12 cellular contexts compared by ENCODE assay signal in the genomic region with DNA sequence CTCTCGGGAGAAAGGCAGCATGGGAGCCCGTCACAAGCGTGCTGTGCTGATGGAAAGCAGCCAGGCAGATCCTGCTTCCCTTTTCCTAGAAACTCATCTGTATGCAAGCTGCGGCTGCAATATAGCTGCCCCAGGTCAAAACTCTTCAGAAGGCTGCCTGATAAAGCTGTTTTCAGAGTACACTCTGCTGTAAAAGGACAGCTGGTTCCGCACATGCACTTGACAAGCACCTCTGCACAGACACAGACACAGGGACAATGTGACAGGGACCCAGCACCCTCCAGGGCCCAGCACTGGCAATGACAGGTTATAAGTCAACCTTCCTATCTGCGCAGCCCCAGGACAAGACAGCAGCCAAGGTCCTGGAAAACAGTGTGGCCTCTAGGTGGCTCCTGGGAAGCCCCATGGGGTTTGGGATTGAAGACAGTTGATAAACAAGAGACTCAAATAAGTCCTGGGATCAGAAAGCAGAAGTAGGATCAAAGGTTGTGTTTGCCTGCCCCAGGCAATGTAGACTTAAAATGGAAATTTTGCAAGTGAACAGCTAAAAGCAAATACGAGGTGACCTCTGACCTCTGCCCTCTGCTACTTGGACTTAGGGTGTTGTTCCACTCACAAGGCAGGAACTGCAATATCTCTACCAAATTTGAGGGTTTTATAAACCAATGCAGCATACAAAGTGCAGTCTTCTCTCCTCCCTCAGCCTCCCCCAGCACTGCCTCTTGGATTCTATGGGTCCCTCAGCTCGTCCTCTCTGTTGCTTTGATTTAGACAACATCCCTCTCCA. TPM values are rescaled to one million over a fixed set of nuclear protein-coding genes. Genes with fewer than 3 reads are reported as not detected.
DNase-seq lines count a peak whose midpoint lies in the region; ATAC-seq, FAIRE-seq and TF ChIP-seq lines count a peak whose summit lies in the region.
"Had no signal": no experiment of that assay in that cellular context is flagged by ENCODE, and none has a peak within 500 bp of the region (broad histone marks: within the 10 kb centered on the region; RNA-seq: fewer than 3 reads in every experiment).

No MANE protein-coding gene starts in this region.

- TF ChIP-seq EP300 in gastroesophageal sphincter (IDR thresholded peaks at IDR 0.05), result no peak

- WGBS in gastroesophageal sphincter (ENCODE audit: low coverage in 1 of 2), 2 donors, result 65 to 88% methylated on average over 4 of the region's 8 CpGs
- WGBS in pancreas, 2 donors, result 35 to 38% methylated on average over 8 of the region's 8 CpGs

- DNase-seq in D721Med (ENCODE audit: insufficient read length, low spot score) (no peak), PC-3 (peak; percentile 13), pancreas (peak in 4 of 6 donors; percentile 31 to 38 (median 34)), HUDEP-2 (lab: John Stamatoyannopoulos, UW; ENCODE audit: unreplicated experiment in 76 of 76) (no peak)
- DNase-seq in activated T-cell treated with anti-CD3 and anti-CD28 coated beads, Interleukin-2, amount 50 U/mL, for 48 hours, result no peak
- DNase-seq: activated CD8-positive, alpha-beta T cell treated with anti-CD3 and anti-CD28 coated beads for 36 hours; NCI-H446 treated with DMSO at 0.1 percent for 48 hours had no signal

- no peak overlapping the region for H3K9ac ChIP-seq in PC-3 (ENCODE audit: low read length)

- H3K9me3 ChIP-seq in PC-3 (ENCODE audit: low read length) (peaks cover 17% of the 10 kb centered on the region), gastroesophageal sphincter (peaks cover 0 to 55% (median 0%) of the 10 kb centered on the region in 3 donors), pancreas (peaks cover 0 to 4% (median 0%) of the 10 kb centered on the region in 4 donors)
- H3K9me3 ChIP-seq: prostate gland had no signal

- FAIRE-seq in D721Med (lab: Jason Lieb, UNC) (peak; percentile 87), pancreas (lab: Jason Lieb, UNC) (no peak)

- H3K27ac ChIP-seq in PC-3 (ENCODE audit: low read length) (no peak overlapping the region), gastroesophageal sphincter (no peak overlapping the region), pancreas (peak overlapping the region in 3 of 4 donors; percentile 25 to 54 (median 26))
- H3K27ac ChIP-seq: prostate gland had no signal

- H3K4me1 ChIP-seq in PC-3 (ENCODE audit: insufficient read depth, low read length) (no peaks in the 10 kb centered on the region), gastroesophageal sphincter (peaks cover 0 to 5% (median 0%) of the 10 kb centered on the region in 3 donors), pancreas (peaks cover 0 to 13% (median 12%) of the 10 kb centered on the region in 3 donors)
- H3K4me1 ChIP-seq: prostate gland had no signal

- no peaks in the 10 kb centered on the region for H3K9me2 ChIP-seq in PC-3 (replicated peaks; ENCODE audit: low read length)

- H3K79me2 ChIP-seq in PC-3 (ENCODE audit: low read length), result peaks cover 58% of the 10 kb centered on the region

- intact Hi-C loops in PC-3 (cut with micrococcal nuclease) (loop anchor here (2.0 to 10.0 kb wide), 4 partner anchors 26 to 213 kb away; partner anchors contain the start of gene TXNL4A), pancreas (cut with DNase I) (loop anchor here in 1 of 3 donors (10.0 kb wide), 1 partner anchor 220 kb away; no protein-coding TSS in a partner anchor)

- H3K4me3 ChIP-seq in PC-3 (ENCODE audit: low read length), result no peak overlapping the region
- no peak overlapping the region for H3K4me3 ChIP-seq in gastroesophageal sphincter
- peak overlapping the region in 1 of 4 donors; percentile 15 for H3K4me3 ChIP-seq in pancreas
- H3K4me3 ChIP-seq: prostate gland had no signal

- ATAC-seq in PC-3 (peak; percentile 58), gastroesophageal sphincter (peak; percentile 22), pancreas (peak; percentile 55 to 81 (median 74)), HG03196 (IDR thresholded peaks at IDR 0.05; ENCODE audit: unreplicated experiment) (no peak), HG02678 (IDR thresholded peaks at IDR 0.05; ENCODE audit: unreplicated experiment) (no peak)
- ATAC-seq: activated CD8-positive, alpha-beta T cell treated with anti-CD3 and anti-CD28 coated beads for 36 hours; CD8-positive, alpha-beta T cell had no signal

- H2AFZ ChIP-seq in PC-3 (ENCODE audit: low read length), result no peak overlapping the region

- no TSS peak for BruUV-seq in PC-3 (replicated peaks; lab: Mats Ljungman, UMichigan)

- no peak for TF ChIP-seq CTCF in D721Med (IDR thresholded peaks at IDR 0.05; ENCODE audit: insufficient read depth, missing control alignments)
- peak; percentile 40; the same call in 1 of the 2 replicates for TF ChIP-seq CTCF in PC-3 (conservative IDR thresholded peaks at IDR 0.05; ENCODE audit: low read depth, low read length)
- no peak for TF ChIP-seq CTCF in gastroesophageal sphincter (IDR thresholded peaks at IDR 0.05)
- no peak for TF ChIP-seq CTCF in pancreas (IDR thresholded peaks at IDR 0.05)

- H3F3A ChIP-seq in PC-3 (ENCODE audit: low read length, unreplicated experiment), result no peaks in the 10 kb centered on the region

- no peaks in the 10 kb centered on the region for H3K27me3 ChIP-seq in PC-3 (ENCODE audit: low read length)
- no peaks in the 10 kb centered on the region for H3K27me3 ChIP-seq in gastroesophageal sphincter
- no peaks in the 10 kb centered on the region for H3K27me3 ChIP-seq in pancreas

- CTCF ChIA-PET in PC-3 (lab: Charles Lee), result interaction anchor here (0.6 to 1.1 kb wide), 4 partner anchors 27 to 322 kb away, joined by 3 to 10 read pairs (median 3); no protein-coding TSS in a partner anchor

- no peak overlapping the region for H3K4me2 ChIP-seq in PC-3 (ENCODE audit: low read length)

- H4K20me1 ChIP-seq in PC-3 (ENCODE audit: low read length), result no peaks in the 10 kb centered on the region

- TF ChIP-seq POLR2A in gastroesophageal sphincter (IDR thresholded peaks at IDR 0.05), result no peak

- POLR2A ChIA-PET in PC-3 (lab: Charles Lee; ENCODE audit: unreplicated experiment), result no interaction called here

- peaks cover 44% of the 10 kb centered on the region for H3K36me3 ChIP-seq in PC-3 (ENCODE audit: low read depth, low read length)
- peaks cover 0 to 60% of the 10 kb centered on the region in 2 donors for H3K36me3 ChIP-seq in gastroesophageal sphincter
- peaks cover 0 to 5% (median 0%) of the 10 kb centered on the region in 3 donors for H3K36me3 ChIP-seq in pancreas
- H3K36me3 ChIP-seq: prostate gland had no signal

RNA-seq across cellular contexts. Expression of gene SLC66A2, which starts 16.9 kb away (rescaled TPM):
- total RNA-seq in PC-3 (2014; rRNA removed), result 52.8 and 66.9 TPM in 2 replicates
- 10 to 100 TPM; 32.2 to 42.6 (median 35.6) TPM for total RNA-seq in gastroesophageal sphincter
- total RNA-seq in pancreas, result 10 to 100 TPM; 19.6 to 24.3 (median 21.7) TPM
- 10 to 100 TPM; 34.1 to 36.1 TPM for polyA plus RNA-seq in pancreas

RNA-seq across cellular contexts. Expression of gene HSBP1L1, which starts 29.9 kb away (rescaled TPM):
- total RNA-seq in PC-3 (2014; rRNA removed) (45.7 and 56.8 TPM in 2 replicates), gastroesophageal sphincter (10 to 100 TPM in 3 of 4 donors, 1 to 10 TPM in 1; 3.2 to 23.8 (median 12.4) TPM), pancreas (10 to 100 TPM in 5 of 6 donors, 1 to 10 TPM in 1; 9.2 to 14.6 (median 12.7) TPM)
- polyA plus RNA-seq in pancreas, result 10 to 100 TPM; 42.9 to 43.6 TPM

RNA-seq across cellular contexts. Expression of gene TXNL4A, which starts 53.9 kb away (rescaled TPM):
- total RNA-seq in PC-3 (2014; rRNA removed) (148 and 159 TPM in 2 replicates), gastroesophageal sphincter (10 to 100 TPM; 20.4 to 55.3 (median 39.6) TPM), pancreas (10 to 100 TPM; 40.5 to 60.8 (median 46.0) TPM)
- 10 to 100 TPM; 50.9 to 64.6 TPM for polyA plus RNA-seq in pancreas

Comparison
In these comparisons a context has a peak if more than half of its experiments do, and no peak if none do; other contexts are left out.
1. DNase-seq: peak in PC-3 (single experiment) and pancreas (4 of 6); none in D721Med (single experiment), HUDEP-2 (0 of 76) and activated T-cell treated with anti-CD3 and anti-CD28 coated beads, Interleukin-2, amount 50 U/mL, for 48 hours (0 of 2).
2. ATAC-seq: peak in PC-3 (single experiment), gastroesophageal sphincter (single experiment) and pancreas (4 of 4); none in HG03196 (single experiment) and HG02678 (single experiment).
3. H3K27ac ChIP-seq: peak in pancreas (3 of 4); none in PC-3 (single experiment) and gastroesophageal sphincter (0 of 4).